27 cellular contexts compared by ENCODE assay signal in the genomic region with DNA sequence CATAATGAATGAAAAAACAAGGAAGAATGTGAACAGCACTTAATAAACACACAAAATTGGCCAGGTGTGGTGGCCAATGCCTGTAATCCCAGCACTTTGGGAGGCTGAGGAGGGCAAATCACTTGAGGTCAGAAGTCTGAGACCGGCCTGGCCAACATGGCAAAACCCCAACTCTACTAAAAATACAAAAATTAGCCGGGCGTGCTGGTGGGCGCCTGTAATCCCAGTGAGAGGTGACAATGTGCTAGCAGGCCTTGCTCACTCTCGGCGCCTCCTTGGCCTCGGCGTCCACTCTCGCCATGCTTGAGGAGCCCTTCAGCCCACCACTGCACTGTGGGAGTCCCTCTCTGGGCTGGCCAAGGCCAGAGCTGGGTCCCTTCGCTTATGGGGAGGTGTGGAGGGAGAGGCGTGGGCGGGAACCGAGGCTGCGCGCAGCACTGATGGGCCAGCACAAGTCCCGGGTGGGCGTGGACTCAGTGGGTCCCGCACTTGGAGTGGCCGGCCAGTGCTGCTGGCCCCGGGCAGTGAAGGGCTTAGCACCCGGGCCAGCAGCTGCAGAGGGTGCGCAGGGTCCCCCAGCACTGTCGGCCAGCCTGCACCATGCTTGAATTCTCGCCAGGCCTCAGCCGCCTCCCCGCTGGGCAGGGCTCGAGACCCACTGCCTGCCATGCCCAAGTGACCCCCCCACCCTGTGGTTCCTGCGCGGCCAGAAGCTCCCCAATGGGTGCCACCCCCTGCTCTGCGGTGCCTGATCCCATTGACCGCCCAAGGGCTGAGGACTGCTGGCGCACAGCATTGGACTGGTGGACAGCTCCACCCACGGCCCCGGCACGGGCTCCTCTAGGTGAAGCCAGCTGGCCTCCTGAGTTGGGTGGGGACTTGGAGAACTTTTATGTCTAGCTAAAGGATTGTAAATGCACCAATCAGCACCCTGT.
"Had no signal": no experiment of that assay in that cellular context is flagged by ENCODE, and none has a peak within 500 bp of the region (broad histone marks: within the 10 kb centered on the region; RNA-seq: fewer than 3 reads in every experiment).

No MANE protein-coding gene starts in this region.

- H3K36me3 Mint-ChIP-seq: naive thymus-derived CD8-positive, alpha-beta T cell; stimulated activated naive B cell treated with anti-CD40 and anti-IgM and Interleukin-4, amounts not matched to agents 10 μg/mL and 1 μg/mL and 100 μg/mL, for 72 hours had no signal

- H3K4me3 ChIP-seq: heart left ventricle, left lung, lower lobe of right lung, ovary, right atrium auricular region, right lobe of liver, smooth muscle cell, transverse colon, upper lobe of left lung, vagina had no signal

- H3K4me1 ChIP-seq: left lung, lower lobe of right lung, right atrium auricular region, right lobe of liver, vagina had no signal

- H3K36me3 ChIP-seq: heart left ventricle, left lung, lower lobe of right lung, neutrophil, ovary, right atrium auricular region, right lobe of liver, transverse colon, upper lobe of left lung, vagina had no signal

- H3K4me2 ChIP-seq: smooth muscle cell had no signal

- H3K4me3 Mint-ChIP-seq: naive thymus-derived CD8-positive, alpha-beta T cell; nephron; neural crest cell; stimulated activated naive B cell treated with anti-CD40 and anti-IgM and Interleukin-4, amounts not matched to agents 10 μg/mL and 1 μg/mL and 100 μg/mL, for 72 hours; stimulated activated naive CD8-positive, alpha-beta T cell treated with anti-CD3 and anti-CD28 coated beads, Interleukin-15, Interleukin-2, amounts not matched to agents 100 ng/mL and 50 ng/mL, for 24 hours had no signal

- H3K9me3 ChIP-seq: heart left ventricle, left lung, lower lobe of right lung, neutrophil, ovary, right atrium auricular region, right lobe of liver, transverse colon, upper lobe of left lung, vagina had no signal

- H3K27ac Mint-ChIP-seq: naive thymus-derived CD8-positive, alpha-beta T cell; nephron; progenitor cell of endocrine pancreas; stimulated activated naive B cell treated with anti-CD40 and anti-IgM and Interleukin-4, amounts not matched to agents 10 μg/mL and 1 μg/mL and 100 μg/mL, for 72 hours; stimulated activated naive CD8-positive, alpha-beta T cell treated with anti-CD3 and anti-CD28 coated beads, Interleukin-15, Interleukin-2, amounts not matched to agents 100 ng/mL and 50 ng/mL, for 24 hours had no signal

- H3K9me3 Mint-ChIP-seq: naive thymus-derived CD8-positive, alpha-beta T cell; stimulated activated naive CD8-positive, alpha-beta T cell treated with anti-CD3 and anti-CD28 coated beads, Interleukin-15, Interleukin-2, amounts not matched to agents 100 ng/mL and 50 ng/mL, for 24 hours had no signal

- ATAC-seq: left colon; left lung; naive thymus-derived CD8-positive, alpha-beta T cell; stimulated activated naive B cell treated with anti-CD40 and anti-IgM and Interleukin-4, amounts not matched to agents 10 μg/mL and 1 μg/mL and 100 μg/mL, for 72 hours had no signal

- H3K27me3 ChIP-seq: heart left ventricle, left lung, neutrophil, ovary, right atrium auricular region, right lobe of liver, transverse colon, upper lobe of left lung, vagina had no signal

- H3K4me1 Mint-ChIP-seq: naive thymus-derived CD8-positive, alpha-beta T cell; stimulated activated naive B cell treated with anti-CD40 and anti-IgM and Interleukin-4, amounts not matched to agents 10 μg/mL and 1 μg/mL and 100 μg/mL, for 72 hours had no signal

- H3K27ac ChIP-seq: heart left ventricle, left lung, lower lobe of right lung, neutrophil, ovary, right atrium auricular region, right lobe of liver, transverse colon, upper lobe of left lung, vagina had no signal

- H3K27me3 Mint-ChIP-seq: progenitor cell of endocrine pancreas; stimulated activated naive B cell treated with anti-CD40 and anti-IgM and Interleukin-4, amounts not matched to agents 10 μg/mL and 1 μg/mL and 100 μg/mL, for 72 hours had no signal

- DNase-seq: heart left ventricle; islet precursor cell; left colon; lower lobe of right lung; mammary epithelial cell; mesenchymal stem cell; naive thymus-derived CD8-positive, alpha-beta T cell; occipital lobe; ovary; right lobe of liver; stimulated activated CD4-positive, alpha-beta T cell treated with anti-CD3 and anti-CD28 coated beads, Interleukin-12 subunit alpha, Interleukin-12 subunit beta, amount 100 ng/mL, for 4 hours; stimulated activated CD4-positive, alpha-beta T cell treated with anti-CD3 and anti-CD28 coated beads, Interleukin-15, amount 100 ng/mL, for 24 hours; stimulated activated CD4-positive, alpha-beta T cell treated with anti-CD3 and anti-CD28 coated beads, Interleukin-2, amount 100 ng/mL, for 24 hours; stimulated activated CD4-positive, alpha-beta T cell treated with anti-CD3 and anti-CD28 coated beads, Interleukin-4, amount 100 ng/mL, for 1 hour; stimulated activated naive B cell treated with anti-CD40 and anti-IgM and Interleukin-4, amounts not matched to agents 10 μg/mL and 1 μg/mL and 100 μg/mL, for 72 hours; substantia nigra; transverse colon had no signal
